ENCODE assay signal across 13 cellular contexts in genomic region chr11:130872961-130873360, GRCh38. TPM values are rescaled to one million over a fixed set of nuclear protein-coding genes. Genes with fewer than 3 reads are reported as not detected.
DNase-seq lines count a peak whose midpoint lies in the region; ATAC-seq and TF ChIP-seq lines count a peak whose summit lies in the region.
"Had no signal": no experiment of that assay in that cellular context is flagged by ENCODE, and none has a peak within 500 bp of the region (broad histone marks: within the 10 kb centered on the region; RNA-seq: fewer than 3 reads in every experiment).

No MANE protein-coding gene starts in this region.

- no peak overlapping the region for H3K4me3 ChIP-seq in SJSA1
- H3K4me3 ChIP-seq in rectal smooth muscle tissue (ENCODE audit: low read length): no peak overlapping the region

- ATAC-seq in HG02678 (IDR thresholded peaks at IDR 0.05; ENCODE audit: unreplicated experiment): no peak
- ATAC-seq in HG03342 (IDR thresholded peaks at IDR 0.05; ENCODE audit: unreplicated experiment): no peak
- ATAC-seq: T-cell had no signal

- no peaks in the 10 kb centered on the region for H3K9me3 ChIP-seq in SJSA1 (replicated peaks)
- H3K9me3 ChIP-seq: BE2C had no signal

- H3K4me1 ChIP-seq in SJSA1 (replicated peaks) (peaks cover 30% of the 10 kb centered on the region), rectal smooth muscle tissue (ENCODE audit: control insufficient read depth, insufficient read depth, low read length) (no peaks in the 10 kb centered on the region)
- H3K4me1 ChIP-seq: BE2C had no signal

- peak; percentile 39 for DNase-seq in AG08396 (ENCODE audit: low spot score)
- peak; percentile 46 to 50 for DNase-seq in SJSA1 (ENCODE audit: low read depth in 1 of 2, low spot score in 2 of 2)
- peak; percentile 77 for DNase-seq in fibroblast of gingiva (ENCODE audit: low read depth)
- DNase-seq in cerebellum (ENCODE audit: low spot score): no peak
- no peak for DNase-seq in HEK293T (ENCODE audit: extremely low spot score)
- DNase-seq: BE2C; central memory CD4-positive, alpha-beta T cell; head of caudate nucleus; NCI-H1105; T-cell had no signal

- H3K27ac ChIP-seq in SJSA1 (peak overlapping the region; percentile 50), rectal smooth muscle tissue (ENCODE audit: low read depth, low read length) (peak overlapping the region; percentile 38)

- H3K27me3 ChIP-seq in SJSA1 (replicated peaks) (no peaks in the 10 kb centered on the region), rectal smooth muscle tissue (ENCODE audit: control insufficient read depth, insufficient read depth, low read length) (no peaks in the 10 kb centered on the region)
- H3K27me3 ChIP-seq: BE2C had no signal

- CTCF ChIA-PET in HEK293T (lab: Yijun Ruan, JAX): no interaction called here

- POLR2A ChIA-PET in HEK293T (lab: Yijun Ruan, JAX): no interaction called here

- H3K36me3 ChIP-seq in SJSA1 (peaks cover 11% of the 10 kb centered on the region), rectal smooth muscle tissue (ENCODE audit: control insufficient read depth, insufficient read depth, low read length) (peaks cover 11% of the 10 kb centered on the region)

- H3K9ac ChIP-seq in rectal smooth muscle tissue (ENCODE audit: low read length): no peak overlapping the region

TF ChIP-seq in HEK293T, 16 proteins besides CTCF, POLR2A, EP300 and RAD21:
- TF ChIP-seq CTBP1 (IDR thresholded peaks at IDR 0.05; ENCODE audit: borderline replicate concordance): no peak
- no peak for TF ChIP-seq L3MBTL2 (conservative IDR thresholded peaks at IDR 0.05)
- TF ChIP-seq SP1 (IDR thresholded peaks at IDR 0.05): no peak
- no peak for TF ChIP-seq TARDBP (IDR thresholded peaks at IDR 0.05)
- TF ChIP-seq ARNT (IDR thresholded peaks at IDR 0.05): no peak
- TF ChIP-seq LEF1 (IDR thresholded peaks at IDR 0.05; ENCODE audit: borderline replicate concordance): no peak
- no peak for TF ChIP-seq FOXK2 (IDR thresholded peaks at IDR 0.05)
- TF ChIP-seq NFRKB (IDR thresholded peaks at IDR 0.05): no peak
- no peak for TF ChIP-seq FOXM1 (IDR thresholded peaks at IDR 0.05; ENCODE audit: borderline replicate concordance)
- TF ChIP-seq ZNF384 (IDR thresholded peaks at IDR 0.05): no peak
- TF ChIP-seq HDGF (IDR thresholded peaks at IDR 0.05; ENCODE audit: borderline replicate concordance): no peak
- TF ChIP-seq, protein P1, sequence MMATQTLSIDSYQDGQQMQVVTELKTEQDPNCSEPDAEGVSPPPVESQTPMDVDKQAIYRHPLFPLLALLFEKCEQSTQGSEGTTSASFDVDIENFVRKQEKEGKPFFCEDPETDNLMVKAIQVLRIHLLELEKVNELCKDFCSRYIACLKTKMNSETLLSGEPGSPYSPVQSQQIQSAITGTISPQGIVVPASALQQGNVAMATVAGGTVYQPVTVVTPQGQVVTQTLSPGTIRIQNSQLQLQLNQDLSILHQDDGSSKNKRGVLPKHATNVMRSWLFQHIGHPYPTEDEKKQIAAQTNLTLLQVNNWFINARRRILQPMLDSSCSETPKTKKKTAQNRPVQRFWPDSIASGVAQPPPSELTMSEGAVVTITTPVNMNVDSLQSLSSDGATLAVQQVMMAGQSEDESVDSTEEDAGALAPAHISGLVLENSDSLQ (IDR thresholded peaks at IDR 0.05): no peak
- TF ChIP-seq FOXA1 (IDR thresholded peaks at IDR 0.05): no peak
- no peak for TF ChIP-seq SUZ12 (IDR thresholded peaks at IDR 0.05)
- TF ChIP-seq ELF4 (IDR thresholded peaks at IDR 0.05): no peak
- TF ChIP-seq BHLHE40 (IDR thresholded peaks at IDR 0.05; ENCODE audit: borderline replicate concordance): no peak
TF ChIP-seq in HEK293T: peak in this region for 0.

RNA-seq across cellular contexts. Expression of gene SNX19, which starts 43.3 kb away (rescaled TPM):
- 50.2 and 68.9 TPM in 2 replicates for total RNA-seq in SJSA1 (2014; rRNA removed; shearing (Covaris generic))
- total RNA-seq in cerebellum: 49.6 TPM

Comparison
In these comparisons a context has a peak if more than half of its experiments do, and no peak if none do; other contexts are left out.
1. DNase-seq: peak in AG08396 (single experiment), SJSA1 (2 of 2) and fibroblast of gingiva (single experiment); none in cerebellum (single experiment) and HEK293T (single experiment).